In genomic region chr12:70275045-70275444, GRCh38 we compare ENCODE assay signal across 17 cellular contexts. TPM values are rescaled to one million over a fixed set of nuclear protein-coding genes. Genes with fewer than 3 reads are reported as not detected.
DNase-seq lines count a peak whose midpoint lies in the region; ATAC-seq and TF ChIP-seq lines count a peak whose summit lies in the region.
"Had no signal": no experiment of that assay in that cellular context is flagged by ENCODE, and none has a peak within 500 bp of the region (broad histone marks: within the 10 kb centered on the region; RNA-seq: fewer than 3 reads in every experiment).

No MANE protein-coding gene starts in this region.

- TF ChIP-seq CTCF in GM23338 (conservative IDR thresholded peaks at IDR 0.05; ENCODE audit: low read depth in 2 of 2) = no peak
- TF ChIP-seq CTCF in progenitor cell of endocrine pancreas (IDR thresholded peaks at IDR 0.05; ENCODE audit: unreplicated experiment) = no peak

- H3K27me3 ChIP-seq in GM23338 (ENCODE audit: insufficient read depth) = no peaks in the 10 kb centered on the region
- no peaks in the 10 kb centered on the region for H3K27me3 ChIP-seq in naive thymus-derived CD4-positive, alpha-beta T cell (ENCODE audit: control insufficient read depth in 2 of 2, insufficient read depth in 2 of 2, low read length in 2 of 2)
- H3K27me3 ChIP-seq: Peyer's patch had no signal

- CTCF ChIA-PET in activated naive CD4-positive, alpha-beta T cell treated with anti-CD3 and anti-CD28 coated beads for 36 hours (lab: Charles Lee) = interaction anchor here (1.3 kb wide), 1 partner anchor 13 kb away, joined by 3 read pairs; no protein-coding TSS in a partner anchor
- CTCF ChIA-PET in naive thymus-derived CD4-positive, alpha-beta T cell (lab: Charles Lee) = no interaction called here

- H3K36me3 ChIP-seq in GM23338 (ENCODE audit: insufficient read depth) = no peaks in the 10 kb centered on the region
- peaks cover 0 to 3% (median 0%) of the 10 kb centered on the region in 3 experiments for H3K36me3 ChIP-seq in naive thymus-derived CD4-positive, alpha-beta T cell (ENCODE audit: control insufficient read depth in 2 of 3, insufficient read depth in 3 of 3, low read length in 3 of 3)
- H3K36me3 ChIP-seq: Peyer's patch had no signal

- no peak for ATAC-seq in GM23338
- ATAC-seq in central memory CD8-positive, alpha-beta T cell (replicated peaks; ENCODE audit: extremely low read depth, poor library complexity, severe bottlenecking) = no peak
- no peak for ATAC-seq in naive thymus-derived CD4-positive, alpha-beta T cell
- ATAC-seq in stimulated activated naive CD8-positive, alpha-beta T cell treated with anti-CD3 and anti-CD28 coated beads, Interleukin-15, Interleukin-2, amounts not matched to agents 100 U/mL and 50 U/mL, for 24 hours = no peak
- no peak for ATAC-seq in HG02884 (IDR thresholded peaks at IDR 0.05; ENCODE audit: unreplicated experiment)
- ATAC-seq: A549, HCT116 had no signal

- peaks cover 24% of the 10 kb centered on the region for H3K36me3 Mint-ChIP-seq in activated naive CD4-positive, alpha-beta T cell treated with anti-CD3 and anti-CD28 coated beads for 36 hours (ENCODE audit: low read depth)
- H3K36me3 Mint-ChIP-seq in GM23338 (ENCODE audit: low read depth) (peaks cover 9% of the 10 kb centered on the region; the same call in 1 of the 3 replicates), progenitor cell of endocrine pancreas (ENCODE audit: insufficient read depth) (peaks cover 21% of the 10 kb centered on the region)
- H3K36me3 Mint-ChIP-seq in central memory CD8-positive, alpha-beta T cell (ENCODE audit: insufficient read depth) = peaks cover 8% of the 10 kb centered on the region
- H3K36me3 Mint-ChIP-seq in naive thymus-derived CD4-positive, alpha-beta T cell = peaks cover 8 to 45% (median 37%) of the 10 kb centered on the region in 5 donors

- intact Hi-C loops in activated naive CD4-positive, alpha-beta T cell treated with anti-CD3 and anti-CD28 coated beads for 36 hours (cut with micrococcal nuclease) = no loop called here
- intact Hi-C loops in naive thymus-derived CD4-positive, alpha-beta T cell (cut with micrococcal nuclease) = no loop called here

- DNase-seq in activated naive CD4-positive, alpha-beta T cell treated with anti-CD3 and anti-CD28 coated beads for 36 hours = no peak
- DNase-seq in activated naive CD4-positive, alpha-beta T cell treated with Interleukin-2 at 50 U/mL for 16 hours = no peak
- DNase-seq in GM23338 (ENCODE audit: low spot score) = no peak
- no peak for DNase-seq in central memory CD8-positive, alpha-beta T cell (ENCODE audit: low spot score in 2 of 2)
- no peak for DNase-seq in naive thymus-derived CD4-positive, alpha-beta T cell
- DNase-seq in progenitor cell of endocrine pancreas (ENCODE audit: low spot score, unreplicated experiment) = no peak
- DNase-seq in stimulated activated naive CD8-positive, alpha-beta T cell treated with anti-CD3 and anti-CD28 coated beads, Interleukin-15, Interleukin-2, amounts not matched to agents 100 U/mL and 50 U/mL, for 24 hours = no peak
- DNase-seq: DMS79, NCI-H1105 treated with DMSO at 0.1 percent for 48 hours, NCI-H1930, NCI-H510A, Peyer's patch, Right ventricle myocardium superior had no signal

- POLR2A ChIA-PET in naive thymus-derived CD4-positive, alpha-beta T cell (lab: Charles Lee) = interaction anchor here (0.5 to 1.8 kb wide), 3 partner anchors 22 to 135 kb away, joined by 3 to 7 read pairs (median 3); partner anchors contain the start of gene CNOT2

- H3K4me1 ChIP-seq in GM23338 (ENCODE audit: insufficient read depth) = peaks cover 30% of the 10 kb centered on the region
- peaks cover 3 to 18% of the 10 kb centered on the region in 2 donors for H3K4me1 ChIP-seq in naive thymus-derived CD4-positive, alpha-beta T cell (ENCODE audit: control insufficient read depth in 2 of 2, insufficient read depth in 2 of 2, low read length in 2 of 2)

- peaks cover 100% of the 10 kb centered on the region for H3K79me2 ChIP-seq in GM23338 (replicated peaks; ENCODE audit: insufficient read depth)

- H3K4me3 Mint-ChIP-seq in activated naive CD4-positive, alpha-beta T cell treated with anti-CD3 and anti-CD28 coated beads for 36 hours = no peak overlapping the region
- H3K4me3 Mint-ChIP-seq in GM23338 (no peak overlapping the region), progenitor cell of endocrine pancreas (ENCODE audit: low read depth) (no peak overlapping the region)
- no peak overlapping the region for H3K4me3 Mint-ChIP-seq in central memory CD8-positive, alpha-beta T cell
- peak overlapping the region in 6 of 10 donors; percentile 6 to 44 (median 36) for H3K4me3 Mint-ChIP-seq in naive thymus-derived CD4-positive, alpha-beta T cell
- H3K4me3 Mint-ChIP-seq: CD14-positive monocyte had no signal

- H3K4me1 Mint-ChIP-seq in activated naive CD4-positive, alpha-beta T cell treated with anti-CD3 and anti-CD28 coated beads for 36 hours (ENCODE audit: low read depth) = peaks cover 70% of the 10 kb centered on the region
- H3K4me1 Mint-ChIP-seq in GM23338 (peaks cover 60% of the 10 kb centered on the region), progenitor cell of endocrine pancreas (ENCODE audit: low read depth) (peaks cover 42% of the 10 kb centered on the region)
- peaks cover 73% of the 10 kb centered on the region for H3K4me1 Mint-ChIP-seq in central memory CD8-positive, alpha-beta T cell
- peaks cover 28 to 94% (median 85%) of the 10 kb centered on the region in 7 donors for H3K4me1 Mint-ChIP-seq in naive thymus-derived CD4-positive, alpha-beta T cell

- H3K27ac Mint-ChIP-seq in activated naive CD4-positive, alpha-beta T cell treated with anti-CD3 and anti-CD28 coated beads for 36 hours = peak overlapping the region; percentile 21
- H3K27ac Mint-ChIP-seq in GM23338 (peak overlapping the region; percentile 84), progenitor cell of endocrine pancreas (no peak overlapping the region)
- H3K27ac Mint-ChIP-seq in central memory CD8-positive, alpha-beta T cell (ENCODE audit: low read depth) = peak overlapping the region; percentile 68
- H3K27ac Mint-ChIP-seq in naive thymus-derived CD4-positive, alpha-beta T cell = peak overlapping the region in 8 of 9 donors; percentile 10 to 68 (median 48)

- H3K9me3 Mint-ChIP-seq in activated naive CD4-positive, alpha-beta T cell treated with anti-CD3 and anti-CD28 coated beads for 36 hours = no peaks in the 10 kb centered on the region
- H3K9me3 Mint-ChIP-seq in GM23338 = no peaks in the 10 kb centered on the region
- H3K9me3 Mint-ChIP-seq in central memory CD8-positive, alpha-beta T cell = no peaks in the 10 kb centered on the region
- no peaks in the 10 kb centered on the region for H3K9me3 Mint-ChIP-seq in naive thymus-derived CD4-positive, alpha-beta T cell
- H3K9me3 Mint-ChIP-seq in progenitor cell of endocrine pancreas (ENCODE audit: low read depth) = peaks cover 10% of the 10 kb centered on the region

- H3K9me3 ChIP-seq in naive thymus-derived CD4-positive, alpha-beta T cell (ENCODE audit: control insufficient read depth in 2 of 3, low read length in 3 of 3) = no peaks in the 10 kb centered on the region
- H3K9me3 ChIP-seq: A549, Peyer's patch had no signal

- no peak overlapping the region for H3K4me3 ChIP-seq in GM23338
- H3K4me3 ChIP-seq in naive thymus-derived CD4-positive, alpha-beta T cell (ENCODE audit: low read length) = no peak overlapping the region
- H3K4me3 ChIP-seq: A549, Peyer's patch had no signal

- H3K27ac ChIP-seq in GM23338 (ENCODE audit: low read depth) = no peak overlapping the region
- H3K27ac ChIP-seq in naive thymus-derived CD4-positive, alpha-beta T cell (ENCODE audit: low read depth, low read length) = no peak overlapping the region
- H3K27ac ChIP-seq: A549, Peyer's patch had no signal

- no peaks in the 10 kb centered on the region for H3K27me3 Mint-ChIP-seq in activated naive CD4-positive, alpha-beta T cell treated with anti-CD3 and anti-CD28 coated beads for 36 hours (ENCODE audit: low read depth)
- H3K27me3 Mint-ChIP-seq in GM23338 (ENCODE audit: insufficient read depth, low read depth, poor library complexity) = peaks cover 2% of the 10 kb centered on the region
- H3K27me3 Mint-ChIP-seq in central memory CD8-positive, alpha-beta T cell = no peaks in the 10 kb centered on the region
- no peaks in the 10 kb centered on the region for H3K27me3 Mint-ChIP-seq in naive thymus-derived CD4-positive, alpha-beta T cell
- no peaks in the 10 kb centered on the region for H3K27me3 Mint-ChIP-seq in progenitor cell of endocrine pancreas

- H2AFZ ChIP-seq in GM23338 = no peak overlapping the region

- peaks cover 21% of the 10 kb centered on the region for H4K20me1 ChIP-seq in GM23338 (replicated peaks; ENCODE audit: insufficient read depth)

- no peak overlapping the region for H3K4me2 ChIP-seq in GM23338
- H3K4me2 ChIP-seq: A549 had no signal

- no peaks in the 10 kb centered on the region for H3K9me2 ChIP-seq in GM23338 (ENCODE audit: insufficient read depth)

- H3F3A ChIP-seq in GM23338 (replicated peaks; ENCODE audit: low read depth) = no peaks in the 10 kb centered on the region

TF ChIP-seq in GM23338, 12 proteins besides CTCF, POLR2A, EP300 and RAD21 (continues in another document):
- TF ChIP-seq ETS1 (IDR thresholded peaks at IDR 0.05) (no peak), NANOG (IDR thresholded peaks at IDR 0.05; ENCODE audit: borderline replicate concordance) (no peak), STAT1 (IDR thresholded peaks at IDR 0.05; ENCODE audit: unreplicated experiment) (no peak), ZNF331 (CRISPR knock-in tag; IDR thresholded peaks at IDR 0.05; ENCODE audit: low read depth) (no peak), JUNB (IDR thresholded peaks at IDR 0.05; ENCODE audit: unreplicated experiment) (no peak), POLR2AphosphoS5 (IDR thresholded peaks at IDR 0.05; ENCODE audit: low read depth) (no peak), EZH2phosphoT487 (IDR thresholded peaks at IDR 0.05; ENCODE audit: unreplicated experiment) (no peak)

RNA-seq across cellular contexts. Expression of gene CNOT2, which starts 31.8 kb away (rescaled TPM):
- total RNA-seq in activated naive CD4-positive, alpha-beta T cell treated with anti-CD3 and anti-CD28 coated beads for 36 hours = 10 to 100 TPM; 66.0 to 66.2 TPM
- 124 and 152 TPM in 2 replicates for total RNA-seq in GM23338 (2014; rRNA removed; shearing (Covaris generic))
- polyA plus RNA-seq in GM23338 (2016; fragmentation: Nextera tagmentation; extraction: Ambion mirVana) = 80.2 and 110 TPM in 2 replicates
- total RNA-seq in naive thymus-derived CD4-positive, alpha-beta T cell = 100 to 1,000 TPM in 4 of 5 experiments, 10 to 100 TPM in 1; 76.2 to 144 (median 116) TPM
- polyA plus RNA-seq in naive thymus-derived CD4-positive, alpha-beta T cell = 100 to 1,000 TPM; 114 to 122 TPM
- total RNA-seq in progenitor cell of endocrine pancreas = 127 and 128 TPM in 2 replicates

Comparison
In these comparisons a context has a peak if more than half of its experiments do, and no peak if none do; other contexts are left out.
1. H3K4me3 Mint-ChIP-seq: peak in naive thymus-derived CD4-positive, alpha-beta T cell (6 of 10); none in activated naive CD4-positive, alpha-beta T cell treated with anti-CD3 and anti-CD28 coated beads for 36 hours (single experiment), GM23338 (single experiment), central memory CD8-positive, alpha-beta T cell (single experiment) and progenitor cell of endocrine pancreas (single experiment).